Comparison of ENCODE assay signal across 25 cellular contexts in the genomic region with DNA sequence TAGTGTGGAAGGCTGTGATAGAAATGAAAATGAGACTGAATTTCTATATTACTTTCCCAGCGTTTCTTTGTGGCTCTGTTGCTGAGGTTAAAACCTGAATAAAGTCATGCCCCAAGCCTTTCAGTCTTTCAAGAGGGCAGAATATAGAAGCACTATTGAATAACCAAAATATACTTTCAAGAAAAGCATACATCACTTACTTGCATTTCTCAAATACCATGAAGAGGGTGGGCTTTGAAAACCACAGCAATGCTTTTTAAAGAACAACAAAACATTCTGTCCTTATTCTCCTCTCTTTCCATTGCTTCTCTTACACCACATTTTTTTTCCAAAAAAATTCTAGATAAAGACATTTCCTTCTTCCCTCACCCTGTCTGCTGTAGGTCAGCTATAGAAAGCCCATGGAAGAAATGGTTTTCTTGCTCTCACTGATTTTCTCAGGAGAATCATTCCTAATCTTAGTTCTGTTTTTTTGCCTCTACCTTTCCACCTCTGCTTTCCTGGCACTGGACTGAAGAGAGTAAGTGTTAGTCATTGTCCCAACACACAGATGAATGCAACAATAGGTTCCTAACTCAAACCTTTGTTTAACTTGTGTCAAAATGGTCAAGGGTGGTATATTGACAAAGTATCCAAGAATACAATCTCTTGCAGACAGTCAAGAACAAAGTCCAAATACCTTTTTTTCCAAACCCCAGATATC. TPM values are rescaled to one million over a fixed set of nuclear protein-coding genes. Genes with fewer than 3 reads are reported as not detected.
DNase-seq lines count a peak whose midpoint lies in the region; ATAC-seq and TF ChIP-seq lines count a peak whose summit lies in the region.
"Had no signal": no experiment of that assay in that cellular context is flagged by ENCODE, and none has a peak within 500 bp of the region (broad histone marks: within the 10 kb centered on the region; RNA-seq: fewer than 3 reads in every experiment).

No MANE protein-coding gene starts in this region.

- H2AFZ ChIP-seq in hepatocyte, result no peak overlapping the region
- H2AFZ ChIP-seq: parathyroid adenoma had no signal

- intact Hi-C loops in body of pancreas (cut with DNase I), result no loop called here
- intact Hi-C loops in adrenal gland (cut with DNase I), result no loop called here
- intact Hi-C loops in posterior vena cava (cut with DNase I), result no loop called here

- H3K4me3 ChIP-seq in body of pancreas (no peak overlapping the region), hepatocyte (no peak overlapping the region), adrenal gland (no peak overlapping the region)
- H3K4me3 ChIP-seq: HAP-1, lung, stomach had no signal

- no peaks in the 10 kb centered on the region for H3K79me2 ChIP-seq in hepatocyte
- H3K79me2 ChIP-seq: parathyroid adenoma had no signal

- peak overlapping the region in 1 of 4 donors; percentile 27 for H3K27ac ChIP-seq in body of pancreas
- H3K27ac ChIP-seq in hepatocyte, result peak overlapping the region; percentile 47
- no peak overlapping the region for H3K27ac ChIP-seq in adrenal gland
- H3K27ac ChIP-seq: parathyroid adenoma, RWPE1 had no signal

- 68% methylated on average over 1 of the region's 1 CpG for WGBS in body of pancreas, 2 donors
- 81% methylated on average over 1 of the region's 1 CpG for WGBS in hepatocyte (ENCODE audit: low lambda C conversion rate, missing lambda C conversion rate)
- WGBS in adrenal gland, 4 donors, result 56 to 68% (median 65%) methylated on average over 1 of the region's 1 CpG

- H3K36me3 Mint-ChIP-seq in HFFc6 (ENCODE audit: low read depth), result peaks cover 17% of the 10 kb centered on the region
- H3K36me3 Mint-ChIP-seq: type B pancreatic cell had no signal

- TF ChIP-seq POLR2A in body of pancreas (IDR thresholded peaks at IDR 0.05) (no peak), adrenal gland (IDR thresholded peaks at IDR 0.05) (no peak)

- H3K27ac Mint-ChIP-seq in HFFc6, result peak overlapping the region; percentile 55
- H3K27ac Mint-ChIP-seq: B cell; naive thymus-derived CD4-positive, alpha-beta T cell; type B pancreatic cell had no signal

- no peaks in the 10 kb centered on the region for H4K20me1 ChIP-seq in hepatocyte (ENCODE audit: insufficient read depth, poor library complexity, severe bottlenecking)

- H3K4me2 ChIP-seq in hepatocyte, result peak overlapping the region; percentile 11

- H3K4me3 Mint-ChIP-seq in HFFc6, result peak overlapping the region; percentile 48
- H3K4me3 Mint-ChIP-seq: activated T-cell treated with anti-CD3 and anti-CD28 coated beads, Interleukin-2, amount 50 U/mL, for 4 hours; B cell; naive thymus-derived CD4-positive, alpha-beta T cell; type B pancreatic cell had no signal

- H3K27me3 Mint-ChIP-seq in HFFc6 (ENCODE audit: insufficient read depth), result no peaks in the 10 kb centered on the region; the same call in 1 of the 2 replicates
- H3K27me3 Mint-ChIP-seq: B cell, type B pancreatic cell had no signal

- H3K9me3 ChIP-seq in body of pancreas, result no peaks in the 10 kb centered on the region
- peaks cover 5% of the 10 kb centered on the region for H3K9me3 ChIP-seq in hepatocyte (ENCODE audit: low read depth)
- H3K9me3 ChIP-seq in adrenal gland (replicated peaks in 1 of 3), result no peaks in the 10 kb centered on the region
- H3K9me3 ChIP-seq: HAP-1 had no signal

- ATAC-seq in body of pancreas, result peak; percentile 83
- no peak for ATAC-seq in HG03045 (IDR thresholded peaks at IDR 0.05; ENCODE audit: unreplicated experiment)
- ATAC-seq: activated T-cell treated with anti-CD3 and anti-CD28 coated beads, Interleukin-2, amount 50 U/mL, for 4 hours; esophagus mucosa; naive thymus-derived CD4-positive, alpha-beta T cell had no signal

- H3K9me2 ChIP-seq in hepatocyte (replicated peaks; ENCODE audit: insufficient read depth), result no peaks in the 10 kb centered on the region

- DNase-seq in HFFc6, result no peak
- DNase-seq in body of pancreas, result no peak
- peak; percentile 14 for DNase-seq in hepatocyte (ENCODE audit: low spot score)
- no peak for DNase-seq in adrenal gland
- DNase-seq in posterior vena cava (ENCODE audit: low spot score), result no peak
- DNase-seq in inferior parietal cortex (ENCODE audit: extremely low spot score), result no peak
- DNase-seq: activated CD4-positive, CD25-positive, alpha-beta regulatory T cell treated with anti-CD3 and anti-CD28 coated beads, Interleukin-2, amount 50 U/mL, for 72 hours; activated naive CD4-positive, alpha-beta T cell treated with anti-CD3 and anti-CD28 coated beads, Interleukin-2, amount 50 U/mL, for 16 hours; activated T-cell treated with anti-CD3 and anti-CD28 coated beads, Interleukin-2, amount 50 U/mL, for 4 hours; COR-L47; head of caudate nucleus; KG1; naive thymus-derived CD4-positive, alpha-beta T cell; NCI-H2029; NK-92 treated with Interleukin-12 subunit alpha and Interleukin-12 subunit beta, amount 100 ng/mL, for 24 hours; stimulated activated CD4-positive, alpha-beta T cell treated with anti-CD3 and anti-CD28 coated beads, Interleukin-4, amount 100 ng/mL, for 24 hours; stomach had no signal

- peaks cover 33% of the 10 kb centered on the region for H3K4me1 Mint-ChIP-seq in HFFc6 (ENCODE audit: low read depth)
- H3K4me1 Mint-ChIP-seq: B cell; naive thymus-derived CD4-positive, alpha-beta T cell had no signal

- H3K4me1 ChIP-seq in body of pancreas (peaks cover 13% of the 10 kb centered on the region), hepatocyte (ENCODE audit: insufficient read depth) (peaks cover 9% of the 10 kb centered on the region), adrenal gland (replicated peaks in 1 of 2) (no peaks in the 10 kb centered on the region)
- H3K4me1 ChIP-seq: parathyroid adenoma had no signal

- H3K27me3 ChIP-seq in body of pancreas, result no peaks in the 10 kb centered on the region
- H3K27me3 ChIP-seq in hepatocyte, result no peaks in the 10 kb centered on the region
- no peaks in the 10 kb centered on the region for H3K27me3 ChIP-seq in adrenal gland
- H3K27me3 ChIP-seq: stomach had no signal

- TF ChIP-seq CTCF in HFFc6 (IDR thresholded peaks at IDR 0.05) (no peak), body of pancreas (IDR thresholded peaks at IDR 0.05) (no peak), hepatocyte (IDR thresholded peaks at IDR 0.05; ENCODE audit: poor library complexity) (no peak), adrenal gland (IDR thresholded peaks at IDR 0.05) (no peak)

- no peaks in the 10 kb centered on the region for H3K36me3 ChIP-seq in body of pancreas (replicated peaks in 1 of 2; ENCODE audit: insufficient read depth in 1 of 2, low read depth in 2 of 2)
- no peaks in the 10 kb centered on the region for H3K36me3 ChIP-seq in hepatocyte (replicated peaks; ENCODE audit: insufficient read depth, low read depth)
- H3K36me3 ChIP-seq in adrenal gland (replicated peaks in 1 of 2), result no peaks in the 10 kb centered on the region
- H3K36me3 ChIP-seq: HAP-1, stomach had no signal

- peaks cover 14% of the 10 kb centered on the region for H3K9me3 Mint-ChIP-seq in HFFc6

RNA-seq across cellular contexts. Expression of a gene that starts 51.6 kb away (rescaled TPM):
- 1 to 10 TPM; 6.1 to 9.9 (median 9.0) TPM for total RNA-seq in HFFc6 (2021; fragmentation: NEBNext Ultra II Directional; extraction: Animal tissue kit (Norgen Biotek cat#: 25700))
- total RNA-seq in body of pancreas (10 to 100 TPM; 14.3 to 20.8 TPM), hepatocyte (28.5 and 38.9 TPM in 2 replicates), adrenal gland (10 to 100 TPM; 12.1 to 38.1 (median 25.1) TPM), posterior vena cava (10 to 100 TPM in 1 of 2 donors, 1 to 10 TPM in 1; 10.0 to 10.1 TPM)
- polyA plus RNA-seq in hepatocyte (7.2 and 7.4 TPM in 2 replicates), adrenal gland (10 to 100 TPM; 12.7 to 26.2 (median 13.8) TPM)
